ENCODE assay signal across 1 cellular context in the genomic region with DNA sequence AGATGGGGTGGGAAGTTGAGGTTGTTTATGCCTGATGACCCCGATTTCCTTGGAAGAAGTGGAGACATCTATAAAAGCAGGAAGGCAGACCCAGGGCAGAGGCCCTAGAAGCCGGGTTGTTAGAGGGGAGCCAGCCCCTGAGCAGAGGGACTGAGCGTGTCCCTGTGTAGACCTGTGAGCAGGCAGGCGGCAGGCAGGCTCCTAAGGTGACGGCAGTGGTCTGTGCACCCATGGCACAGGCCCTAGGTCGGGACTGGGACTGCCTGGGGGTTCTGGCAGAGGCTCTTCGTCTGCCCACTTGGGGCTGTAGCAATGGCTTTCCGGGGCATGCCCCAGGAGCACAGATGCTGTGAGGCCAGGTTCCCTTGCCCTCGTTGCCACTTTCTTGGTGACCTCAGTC.
TF ChIP-seq lines count a peak whose summit lies in the region.

No MANE protein-coding gene starts in this region.

TF ChIP-seq in SK-N-SH, 30 proteins besides CTCF, POLR2A, EP300 and RAD21:
- no peak for TF ChIP-seq NRF1 (IDR thresholded peaks at IDR 0.05; ENCODE audit: low read depth, low read length)
- no peak for TF ChIP-seq TAF1 (IDR thresholded peaks at IDR 0.05; ENCODE audit: borderline replicate concordance, low read depth, low read length)
- no peak for TF ChIP-seq RXRA (IDR thresholded peaks at IDR 0.05; ENCODE audit: borderline replicate concordance, low read depth)
- TF ChIP-seq, protein P1, sequence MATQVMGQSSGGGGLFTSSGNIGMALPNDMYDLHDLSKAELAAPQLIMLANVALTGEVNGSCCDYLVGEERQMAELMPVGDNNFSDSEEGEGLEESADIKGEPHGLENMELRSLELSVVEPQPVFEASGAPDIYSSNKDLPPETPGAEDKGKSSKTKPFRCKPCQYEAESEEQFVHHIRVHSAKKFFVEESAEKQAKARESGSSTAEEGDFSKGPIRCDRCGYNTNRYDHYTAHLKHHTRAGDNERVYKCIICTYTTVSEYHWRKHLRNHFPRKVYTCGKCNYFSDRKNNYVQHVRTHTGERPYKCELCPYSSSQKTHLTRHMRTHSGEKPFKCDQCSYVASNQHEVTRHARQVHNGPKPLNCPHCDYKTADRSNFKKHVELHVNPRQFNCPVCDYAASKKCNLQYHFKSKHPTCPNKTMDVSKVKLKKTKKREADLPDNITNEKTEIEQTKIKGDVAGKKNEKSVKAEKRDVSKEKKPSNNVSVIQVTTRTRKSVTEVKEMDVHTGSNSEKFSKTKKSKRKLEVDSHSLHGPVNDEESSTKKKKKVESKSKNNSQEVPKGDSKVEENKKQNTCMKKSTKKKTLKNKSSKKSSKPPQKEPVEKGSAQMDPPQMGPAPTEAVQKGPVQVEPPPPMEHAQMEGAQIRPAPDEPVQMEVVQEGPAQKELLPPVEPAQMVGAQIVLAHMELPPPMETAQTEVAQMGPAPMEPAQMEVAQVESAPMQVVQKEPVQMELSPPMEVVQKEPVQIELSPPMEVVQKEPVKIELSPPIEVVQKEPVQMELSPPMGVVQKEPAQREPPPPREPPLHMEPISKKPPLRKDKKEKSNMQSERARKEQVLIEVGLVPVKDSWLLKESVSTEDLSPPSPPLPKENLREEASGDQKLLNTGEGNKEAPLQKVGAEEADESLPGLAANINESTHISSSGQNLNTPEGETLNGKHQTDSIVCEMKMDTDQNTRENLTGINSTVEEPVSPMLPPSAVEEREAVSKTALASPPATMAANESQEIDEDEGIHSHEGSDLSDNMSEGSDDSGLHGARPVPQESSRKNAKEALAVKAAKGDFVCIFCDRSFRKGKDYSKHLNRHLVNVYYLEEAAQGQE (IDR thresholded peaks at IDR 0.05; ENCODE audit: low read depth, low read length), result no peak
- TF ChIP-seq FOXM1 (IDR thresholded peaks at IDR 0.05; ENCODE audit: low read depth), result no peak
- TF ChIP-seq GABPA (IDR thresholded peaks at IDR 0.05; ENCODE audit: low read depth), result no peak
- TF ChIP-seq MEF2A (IDR thresholded peaks at IDR 0.05; ENCODE audit: borderline replicate concordance, low read depth), result no peak
- TF ChIP-seq, protein P2, sequence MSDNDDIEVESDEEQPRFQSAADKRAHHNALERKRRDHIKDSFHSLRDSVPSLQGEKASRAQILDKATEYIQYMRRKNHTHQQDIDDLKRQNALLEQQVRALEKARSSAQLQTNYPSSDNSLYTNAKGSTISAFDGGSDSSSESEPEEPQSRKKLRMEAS (IDR thresholded peaks at IDR 0.05; ENCODE audit: low read depth), result no peak
- no peak for TF ChIP-seq YY1 (IDR thresholded peaks at IDR 0.05; ENCODE audit: low read depth)
- no peak for TF ChIP-seq USF2 (IDR thresholded peaks at IDR 0.05; ENCODE audit: borderline replicate concordance, low read depth, low read length)
- TF ChIP-seq, protein P3, sequence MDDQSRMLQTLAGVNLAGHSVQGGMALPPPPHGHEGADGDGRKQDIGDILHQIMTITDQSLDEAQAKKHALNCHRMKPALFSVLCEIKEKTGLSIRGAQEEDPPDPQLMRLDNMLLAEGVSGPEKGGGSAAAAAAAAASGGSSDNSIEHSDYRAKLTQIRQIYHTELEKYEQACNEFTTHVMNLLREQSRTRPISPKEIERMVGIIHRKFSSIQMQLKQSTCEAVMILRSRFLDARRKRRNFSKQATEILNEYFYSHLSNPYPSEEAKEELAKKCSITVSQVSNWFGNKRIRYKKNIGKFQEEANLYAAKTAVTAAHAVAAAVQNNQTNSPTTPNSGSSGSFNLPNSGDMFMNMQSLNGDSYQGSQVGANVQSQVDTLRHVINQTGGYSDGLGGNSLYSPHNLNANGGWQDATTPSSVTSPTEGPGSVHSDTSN (IDR thresholded peaks at IDR 0.05), result no peak
- TF ChIP-seq FOXJ3 (CRISPR knock-in tag; IDR thresholded peaks at IDR 0.05), result no peak
- no peak for TF ChIP-seq POLR2AphosphoS5 (IDR thresholded peaks at IDR 0.05; ENCODE audit: low read depth, low read length)
- TF ChIP-seq, protein P4, sequence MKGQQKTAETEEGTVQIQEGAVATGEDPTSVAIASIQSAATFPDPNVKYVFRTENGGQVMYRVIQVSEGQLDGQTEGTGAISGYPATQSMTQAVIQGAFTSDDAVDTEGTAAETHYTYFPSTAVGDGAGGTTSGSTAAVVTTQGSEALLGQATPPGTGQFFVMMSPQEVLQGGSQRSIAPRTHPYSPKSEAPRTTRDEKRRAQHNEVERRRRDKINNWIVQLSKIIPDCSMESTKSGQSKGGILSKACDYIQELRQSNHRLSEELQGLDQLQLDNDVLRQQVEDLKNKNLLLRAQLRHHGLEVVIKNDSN (IDR thresholded peaks at IDR 0.05; ENCODE audit: borderline replicate concordance, low read depth), result no peak
- TF ChIP-seq JUND (IDR thresholded peaks at IDR 0.05), result no peak
- TF ChIP-seq, protein P5, sequence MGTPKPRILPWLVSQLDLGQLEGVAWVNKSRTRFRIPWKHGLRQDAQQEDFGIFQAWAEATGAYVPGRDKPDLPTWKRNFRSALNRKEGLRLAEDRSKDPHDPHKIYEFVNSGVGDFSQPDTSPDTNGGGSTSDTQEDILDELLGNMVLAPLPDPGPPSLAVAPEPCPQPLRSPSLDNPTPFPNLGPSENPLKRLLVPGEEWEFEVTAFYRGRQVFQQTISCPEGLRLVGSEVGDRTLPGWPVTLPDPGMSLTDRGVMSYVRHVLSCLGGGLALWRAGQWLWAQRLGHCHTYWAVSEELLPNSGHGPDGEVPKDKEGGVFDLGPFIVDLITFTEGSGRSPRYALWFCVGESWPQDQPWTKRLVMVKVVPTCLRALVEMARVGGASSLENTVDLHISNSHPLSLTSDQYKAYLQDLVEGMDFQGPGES (IDR thresholded peaks at IDR 0.05; ENCODE audit: low read depth, low read length), result no peak
- no peak for TF ChIP-seq TEAD4 (IDR thresholded peaks at IDR 0.05; ENCODE audit: borderline replicate concordance, insufficient read depth)
- TF ChIP-seq CHD2 (IDR thresholded peaks at IDR 0.05; ENCODE audit: low read length, partially characterized antibody), result no peak
- TF ChIP-seq MXI1 (IDR thresholded peaks at IDR 0.05; ENCODE audit: low read depth, low read length), result no peak
